ENCODE assay signal across 16 cellular contexts in genomic region chr2:36493221-36493620, GRCh38.
DNase-seq lines count a peak whose midpoint lies in the region; ATAC-seq, FAIRE-seq and TF ChIP-seq lines count a peak whose summit lies in the region.
"Had no signal": no experiment of that assay in that cellular context is flagged by ENCODE, and none has a peak within 500 bp of the region (broad histone marks: within the 10 kb centered on the region; RNA-seq: fewer than 3 reads in every experiment).

No MANE protein-coding gene starts in this region.

- FAIRE-seq in A549 (lab: Jason Lieb, UNC): no peak
- FAIRE-seq: A204.1, urothelium cell line had no signal

- no peak for TF ChIP-seq RAD21 in A549 (conservative IDR thresholded peaks at IDR 0.05 in 1 of 2, IDR thresholded peaks at IDR 0.05 in 1 of 2)

- H3K4me3 ChIP-seq in A549 (no peak overlapping the region), SJSA1 (no peak overlapping the region), esophagus muscularis mucosa (no peak overlapping the region), body of pancreas (no peak overlapping the region)
- H3K4me3 ChIP-seq: colonic mucosa, heart left ventricle had no signal

- TF ChIP-seq POLR2A in A549 (IDR thresholded peaks at IDR 0.05; ENCODE audit: low read length): no peak
- TF ChIP-seq POLR2A in esophagus muscularis mucosa (IDR thresholded peaks at IDR 0.05; ENCODE audit: low read depth): no peak
- TF ChIP-seq POLR2A in body of pancreas (IDR thresholded peaks at IDR 0.05): no peak

- H3K4me1 ChIP-seq in A549 (peaks cover 73% of the 10 kb centered on the region), SJSA1 (replicated peaks) (peaks cover 57% of the 10 kb centered on the region), esophagus muscularis mucosa (peaks cover 24 to 78% (median 57%) of the 10 kb centered on the region in 4 donors), body of pancreas (no peaks in the 10 kb centered on the region)
- H3K4me1 ChIP-seq: colonic mucosa had no signal

- intact Hi-C loops in esophagus muscularis mucosa (cut with DNase I) (no loop called here), body of pancreas (cut with DNase I) (no loop called here)

- no peaks in the 10 kb centered on the region for H3K27me3 ChIP-seq in SJSA1 (replicated peaks)
- no peaks in the 10 kb centered on the region for H3K27me3 ChIP-seq in esophagus muscularis mucosa
- H3K27me3 ChIP-seq in body of pancreas: no peaks in the 10 kb centered on the region
- H3K27me3 ChIP-seq: colonic mucosa, heart left ventricle had no signal

- ATAC-seq in A549 (peak in 1 of 2 experiments; percentile 17; a peak in 3 of 6 replicates), body of pancreas (no peak), HG03135 (IDR thresholded peaks at IDR 0.05; ENCODE audit: unreplicated experiment) (no peak)
- ATAC-seq: activated CD4-positive, CD25-positive, alpha-beta regulatory T cell treated with anti-CD3 and anti-CD28 coated beads, Interleukin-2, amount 50 U/mL, for 24 hours; stimulated activated naive B cell treated with anti-CD40 and anti-IgM and Interleukin-4, amounts not matched to agents 10 μg/mL and 1 μg/mL and 100 μg/mL, for 72 hours had no signal

- POLR2A ChIA-PET in A549 (lab: Yijun Ruan, JAX): no interaction called here

- CTCF ChIA-PET in A549 (lab: Yijun Ruan, JAX): interaction anchor here (1.0 to 2.0 kb wide), 5 partner anchors 10 to 33 kb away, joined by 3 to 7 read pairs (median 5); no protein-coding TSS in a partner anchor

- TF ChIP-seq EP300 in A549 (IDR thresholded peaks at IDR 0.05): no peak
- TF ChIP-seq EP300 in esophagus muscularis mucosa (IDR thresholded peaks at IDR 0.05): no peak

- no peak for TF ChIP-seq CTCF in A549 (IDR thresholded peaks at IDR 0.05)
- no peak for TF ChIP-seq CTCF in esophagus muscularis mucosa (IDR thresholded peaks at IDR 0.05)
- no peak for TF ChIP-seq CTCF in body of pancreas (IDR thresholded peaks at IDR 0.05)

- 41% methylated on average over 1 of the region's 1 CpG for WGBS in A549 (ENCODE audit: missing lambda C conversion rate)
- 0% methylated on average over 1 of the region's 1 CpG for WGBS in esophagus muscularis mucosa
- WGBS in body of pancreas, 2 donors: 0 to 54% methylated on average over 1 of the region's 1 CpG

- DNase-seq in A549 (ENCODE audit: low read depth in 1 of 2, low spot score in 1 of 2) (no peak), SJSA1 (ENCODE audit: low read depth in 1 of 2, low spot score in 2 of 2) (no peak), esophagus muscularis mucosa (ENCODE audit: extremely low spot score) (no peak), occipital lobe (lab: John Stamatoyannopoulos, UW) (peak; percentile 31), body of pancreas (no peak), NCI-H187 treated with DMSO at 0.1 percent for 48 hours (lab: John Stamatoyannopoulos, UW) (no peak), cerebellar cortex (ENCODE audit: low spot score) (no peak)
- DNase-seq: colonic mucosa; DMS79 treated with DMSO at 0.1 percent for 48 hours; heart left ventricle; NCI-H1417 treated with DMSO at 0.1 percent for 48 hours; stimulated activated naive B cell treated with anti-CD40 and anti-IgM and Interleukin-4, amounts not matched to agents 10 μg/mL and 1 μg/mL and 100 μg/mL, for 72 hours had no signal

- H3K4me2 ChIP-seq in A549: 0 out of 3 replicates have a peak overlapping the region, but pooled peaks have one; percentile 15

- H3K9me3 ChIP-seq in A549 (no peaks in the 10 kb centered on the region), SJSA1 (replicated peaks) (no peaks in the 10 kb centered on the region), esophagus muscularis mucosa (no peaks in the 10 kb centered on the region), body of pancreas (no peaks in the 10 kb centered on the region)
- H3K9me3 ChIP-seq: colonic mucosa, heart left ventricle had no signal

- peak overlapping the region; percentile 11 to 63; a peak in 5 of 6 replicates for H3K27ac ChIP-seq in A549
- H3K27ac ChIP-seq in SJSA1: peak overlapping the region; percentile 97
- peak overlapping the region; percentile 60 to 85 (median 69) for H3K27ac ChIP-seq in esophagus muscularis mucosa (replicated peaks in 1 of 4)
- peak overlapping the region in 1 of 4 donors; percentile 22 for H3K27ac ChIP-seq in body of pancreas
- H3K27ac ChIP-seq: colonic mucosa had no signal

- H3K36me3 ChIP-seq in SJSA1: peaks cover 72% of the 10 kb centered on the region
- peaks cover 0 to 9% (median 4%) of the 10 kb centered on the region in 4 donors for H3K36me3 ChIP-seq in esophagus muscularis mucosa
- H3K36me3 ChIP-seq in body of pancreas (replicated peaks in 1 of 2; ENCODE audit: insufficient read depth in 1 of 2, low read depth in 2 of 2): no peaks in the 10 kb centered on the region
- H3K36me3 ChIP-seq: colonic mucosa had no signal

TF ChIP-seq in A549, 52 proteins besides CTCF, POLR2A, EP300 and RAD21:
- TF ChIP-seq HOXB13 (CRISPR knock-in tag; IDR thresholded peaks at IDR 0.05; ENCODE audit: low read depth) (no peak), EHMT2 (IDR thresholded peaks at IDR 0.05; ENCODE audit: low read depth) (no peak), KDM1A (IDR thresholded peaks at IDR 0.05; ENCODE audit: low read depth) (no peak), HDAC2 (IDR thresholded peaks at IDR 0.05) (no peak)
- TF ChIP-seq, protein P1, sequence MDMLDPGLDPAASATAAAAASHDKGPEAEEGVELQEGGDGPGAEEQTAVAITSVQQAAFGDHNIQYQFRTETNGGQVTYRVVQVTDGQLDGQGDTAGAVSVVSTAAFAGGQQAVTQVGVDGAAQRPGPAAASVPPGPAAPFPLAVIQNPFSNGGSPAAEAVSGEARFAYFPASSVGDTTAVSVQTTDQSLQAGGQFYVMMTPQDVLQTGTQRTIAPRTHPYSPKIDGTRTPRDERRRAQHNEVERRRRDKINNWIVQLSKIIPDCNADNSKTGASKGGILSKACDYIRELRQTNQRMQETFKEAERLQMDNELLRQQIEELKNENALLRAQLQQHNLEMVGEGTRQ (IDR thresholded peaks at IDR 0.05): no peak
